In the genomic region with DNA sequence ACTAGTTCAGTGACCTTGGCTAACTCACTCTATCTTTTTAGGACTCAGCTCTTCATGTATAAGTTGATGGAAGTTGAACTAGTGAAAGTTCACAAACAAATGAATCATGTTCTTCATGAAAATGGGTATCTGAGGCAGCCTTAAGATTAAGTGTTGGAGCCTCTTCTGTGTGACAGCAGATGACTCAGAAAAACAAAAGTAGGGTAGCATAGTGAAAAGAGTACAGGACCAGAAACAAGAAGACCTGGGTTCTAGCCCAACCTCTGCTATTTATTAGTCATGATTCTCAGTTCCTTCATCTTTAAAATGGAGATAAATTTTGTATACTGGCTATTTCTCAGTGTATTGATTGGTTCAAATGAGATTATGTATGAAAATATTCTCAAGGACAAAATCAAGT, we compare ENCODE assay signal across 20 cellular contexts.
A peak's percentile ranks its signal among the peaks of the same experiment; 100 is the strongest.
DNase-seq lines count a peak whose midpoint lies in the region; ATAC-seq and TF ChIP-seq lines count a peak whose summit lies in the region.
"Had no signal": no experiment of that assay in that cellular context is flagged by ENCODE, and none has a peak within 500 bp of the region (broad histone marks: within the 10 kb centered on the region; RNA-seq: fewer than 3 reads in every experiment).

No MANE protein-coding gene starts in this region.

- intact Hi-C loops in activated naive CD4-positive, alpha-beta T cell treated with anti-CD3 and anti-CD28 coated beads for 36 hours (cut with micrococcal nuclease), result no loop called here

- no peak overlapping the region for H3K4me3 Mint-ChIP-seq in activated naive CD4-positive, alpha-beta T cell treated with anti-CD3 and anti-CD28 coated beads for 36 hours
- H3K4me3 Mint-ChIP-seq in activated naive CD4-positive, alpha-beta T cell treated with anti-CD3 and anti-CD28 coated beads, Interleukin-2, amount 10 ng/mL, durations not matched to agents 7 days and 5 days, result no peak overlapping the region
- H3K4me3 Mint-ChIP-seq in T-cell, result no peak overlapping the region
- H3K4me3 Mint-ChIP-seq in activated CD8-positive, alpha-beta memory T cell treated with anti-CD3 and anti-CD28 coated beads, Interleukin-2, amount 10 ng/mL, durations not matched to agents 7 days and 5 days, result no peak overlapping the region
- H3K4me3 Mint-ChIP-seq: CD8-positive, alpha-beta memory T cell; IgD-negative memory B cell had no signal

- H3K9me3 Mint-ChIP-seq in activated naive CD4-positive, alpha-beta T cell treated with anti-CD3 and anti-CD28 coated beads for 36 hours, result peaks cover 4% of the 10 kb centered on the region
- no peaks in the 10 kb centered on the region for H3K9me3 Mint-ChIP-seq in activated naive CD4-positive, alpha-beta T cell treated with anti-CD3 and anti-CD28 coated beads, Interleukin-2, amount 10 ng/mL, durations not matched to agents 7 days and 5 days
- H3K9me3 Mint-ChIP-seq in T-cell, result no peaks in the 10 kb centered on the region
- no peaks in the 10 kb centered on the region for H3K9me3 Mint-ChIP-seq in activated CD8-positive, alpha-beta memory T cell treated with anti-CD3 and anti-CD28 coated beads, Interleukin-2, amount 10 ng/mL, durations not matched to agents 7 days and 5 days (ENCODE audit: low read depth)

- no peak overlapping the region for H2AFZ ChIP-seq in SK-N-SH (ENCODE audit: low read depth)

- no peaks in the 10 kb centered on the region for H3K36me3 Mint-ChIP-seq in activated naive CD4-positive, alpha-beta T cell treated with anti-CD3 and anti-CD28 coated beads for 36 hours (ENCODE audit: low read depth)
- peaks cover 18% of the 10 kb centered on the region for H3K36me3 Mint-ChIP-seq in activated naive CD4-positive, alpha-beta T cell treated with anti-CD3 and anti-CD28 coated beads, Interleukin-2, amount 10 ng/mL, durations not matched to agents 7 days and 5 days
- H3K36me3 Mint-ChIP-seq in T-cell, result peaks cover 14% of the 10 kb centered on the region
- peaks cover 32% of the 10 kb centered on the region for H3K36me3 Mint-ChIP-seq in activated CD8-positive, alpha-beta memory T cell treated with anti-CD3 and anti-CD28 coated beads, Interleukin-2, amount 10 ng/mL, durations not matched to agents 7 days and 5 days

- peaks cover 2 to 15% of the 10 kb centered on the region in 2 experiments; a peak in 3 of 4 replicates for H3K4me1 ChIP-seq in SK-N-SH (ENCODE audit: control insufficient read depth in 1 of 2, insufficient read depth in 2 of 2, low read depth in 1 of 2, low read length in 1 of 2)

- no peak overlapping the region for H3K27ac ChIP-seq in SK-N-SH (ENCODE audit: low read depth in 2 of 2, low read length in 1 of 2)
- H3K27ac ChIP-seq: 22Rv1; BLaER1 treated with 17β-estradiol and CSF1 and Interleukin-3, amounts not matched to agents 10 nM and 100 nM; Peyer's patch had no signal

- H4K20me1 ChIP-seq in SK-N-SH (ENCODE audit: insufficient read depth), result no peaks in the 10 kb centered on the region

- H3K27me3 ChIP-seq in SK-N-SH (ENCODE audit: insufficient read depth), result no peaks in the 10 kb centered on the region
- H3K27me3 ChIP-seq: BLaER1 treated with 17β-estradiol and CSF1 and Interleukin-3, amounts not matched to agents 10 nM and 100 nM; Peyer's patch had no signal

- DNase-seq in SK-N-SH (no peak), amniotic epithelial cell (ENCODE audit: low read depth) (peak; percentile 33), T-cell (no peak), NCI-H2171 (lab: John Stamatoyannopoulos, UW) (no peak)
- DNase-seq in activated naive CD4-positive, alpha-beta T cell treated with anti-CD3 and anti-CD28 coated beads for 36 hours, result peak; percentile 16
- DNase-seq in activated naive CD4-positive, alpha-beta T cell treated with anti-CD3 and anti-CD28 coated beads, Interleukin-2, amount 10 ng/mL, durations not matched to agents 7 days and 5 days, result no peak
- no peak for DNase-seq in activated CD8-positive, alpha-beta memory T cell treated with anti-CD3 and anti-CD28 coated beads, Interleukin-2, amount 10 ng/mL, durations not matched to agents 7 days and 5 days
- DNase-seq: Calu3; CD8-positive, alpha-beta memory T cell; DMS153; NCI-H1105 treated with DMSO at 0.1 percent for 48 hours; NCI-H2029 treated with DMSO at 0.1 percent for 48 hours; NCI-H2171 treated with DMSO at 0.1 percent for 48 hours; NCI-H524 treated with DMSO at 0.1 percent for 48 hours; NCI-H82; Peyer's patch had no signal

- peaks cover 7% of the 10 kb centered on the region for H3K4me1 Mint-ChIP-seq in activated naive CD4-positive, alpha-beta T cell treated with anti-CD3 and anti-CD28 coated beads for 36 hours (ENCODE audit: low read depth)
- H3K4me1 Mint-ChIP-seq in activated naive CD4-positive, alpha-beta T cell treated with anti-CD3 and anti-CD28 coated beads, Interleukin-2, amount 10 ng/mL, durations not matched to agents 7 days and 5 days, result peaks cover 9% of the 10 kb centered on the region
- H3K4me1 Mint-ChIP-seq in T-cell, result peaks cover 3 to 9% (median 5%) of the 10 kb centered on the region in 3 donors
- peaks cover 16% of the 10 kb centered on the region for H3K4me1 Mint-ChIP-seq in activated CD8-positive, alpha-beta memory T cell treated with anti-CD3 and anti-CD28 coated beads, Interleukin-2, amount 10 ng/mL, durations not matched to agents 7 days and 5 days

- no peaks in the 10 kb centered on the region for H3K79me2 ChIP-seq in SK-N-SH (ENCODE audit: insufficient read depth)

- no peak for TF ChIP-seq CTCF in SK-N-SH (IDR thresholded peaks at IDR 0.05)

- TF ChIP-seq EP300 in SK-N-SH (IDR thresholded peaks at IDR 0.05; ENCODE audit: borderline replicate concordance in 1 of 2, low read depth in 1 of 2, low read length in 1 of 2), result no peak

- TF ChIP-seq RAD21 in SK-N-SH (IDR thresholded peaks at IDR 0.05; ENCODE audit: low read length), result no peak

- no peaks in the 10 kb centered on the region for H3K27me3 Mint-ChIP-seq in activated naive CD4-positive, alpha-beta T cell treated with anti-CD3 and anti-CD28 coated beads for 36 hours (ENCODE audit: low read depth)
- H3K27me3 Mint-ChIP-seq in activated naive CD4-positive, alpha-beta T cell treated with anti-CD3 and anti-CD28 coated beads, Interleukin-2, amount 10 ng/mL, durations not matched to agents 7 days and 5 days, result no peaks in the 10 kb centered on the region
- no peaks in the 10 kb centered on the region for H3K27me3 Mint-ChIP-seq in T-cell
- no peaks in the 10 kb centered on the region for H3K27me3 Mint-ChIP-seq in activated CD8-positive, alpha-beta memory T cell treated with anti-CD3 and anti-CD28 coated beads, Interleukin-2, amount 10 ng/mL, durations not matched to agents 7 days and 5 days
- H3K27me3 Mint-ChIP-seq: IgD-negative memory B cell had no signal

- H3F3A ChIP-seq in SK-N-SH (replicated peaks; ENCODE audit: insufficient read depth), result peaks cover 8% of the 10 kb centered on the region

- H3K27ac Mint-ChIP-seq in activated naive CD4-positive, alpha-beta T cell treated with anti-CD3 and anti-CD28 coated beads for 36 hours, result no peak overlapping the region
- no peak overlapping the region for H3K27ac Mint-ChIP-seq in activated naive CD4-positive, alpha-beta T cell treated with anti-CD3 and anti-CD28 coated beads, Interleukin-2, amount 10 ng/mL, durations not matched to agents 7 days and 5 days
- no peak overlapping the region for H3K27ac Mint-ChIP-seq in T-cell
- no peak overlapping the region for H3K27ac Mint-ChIP-seq in activated CD8-positive, alpha-beta memory T cell treated with anti-CD3 and anti-CD28 coated beads, Interleukin-2, amount 10 ng/mL, durations not matched to agents 7 days and 5 days
- H3K27ac Mint-ChIP-seq: CD8-positive, alpha-beta memory T cell; IgD-negative memory B cell had no signal

- H3K4me2 ChIP-seq in SK-N-SH, result no peak overlapping the region
- H3K4me2 ChIP-seq: BLaER1 treated with 17β-estradiol and CSF1 and Interleukin-3, amounts not matched to agents 10 nM and 100 nM had no signal

- POLR2A ChIA-PET in SK-N-SH (lab: Yijun Ruan, JAX) (no interaction called here), T-cell (lab: Charles Lee) (no interaction called here)

- CTCF ChIA-PET in SK-N-SH (lab: Yijun Ruan, JAX) (interaction anchor here (0.7 to 1.7 kb wide), 2 partner anchors 9 to 167 kb away, joined by 3 read pairs; no protein-coding TSS in a partner anchor), T-cell (lab: Charles Lee) (interaction anchor here in 1 of 2 donors (0.6 kb wide), 1 partner anchor 215 kb away, joined by 3 read pairs; no protein-coding TSS in a partner anchor)
- CTCF ChIA-PET in activated naive CD4-positive, alpha-beta T cell treated with anti-CD3 and anti-CD28 coated beads for 36 hours (lab: Charles Lee), result interaction anchor here (1.6 kb wide), 1 partner anchor 11 kb away, joined by 5 read pairs; no protein-coding TSS in a partner anchor
- CTCF ChIA-PET in activated naive CD4-positive, alpha-beta T cell treated with anti-CD3 and anti-CD28 coated beads, Interleukin-2, amount 10 ng/mL, durations not matched to agents 7 days and 5 days (lab: Charles Lee), result interaction anchor here (1.3 to 1.6 kb wide), 2 partner anchors 12 to 46 kb away, joined by 3 read pairs; no protein-coding TSS in a partner anchor
- CTCF ChIA-PET in activated CD8-positive, alpha-beta memory T cell treated with anti-CD3 and anti-CD28 coated beads, Interleukin-2, amount 10 ng/mL, durations not matched to agents 7 days and 5 days (lab: Charles Lee), result no interaction called here

- H3K4me3 ChIP-seq in SK-N-SH (ENCODE audit: low read depth in 2 of 2, low read length in 1 of 2), result no peak overlapping the region
- H3K4me3 ChIP-seq: BLaER1 treated with 17β-estradiol and CSF1 and Interleukin-3, amounts not matched to agents 10 nM and 100 nM; Peyer's patch had no signal

- H3K9ac ChIP-seq in SK-N-SH, result no peak overlapping the region
- H3K9ac ChIP-seq: BLaER1 treated with 17β-estradiol and CSF1 and Interleukin-3, amounts not matched to agents 10 nM and 100 nM had no signal

- H3K9me3 ChIP-seq in SK-N-SH, result no peaks in the 10 kb centered on the region
- H3K9me3 ChIP-seq: Peyer's patch had no signal

- H3K36me3 ChIP-seq in SK-N-SH (replicated peaks in 1 of 2; ENCODE audit: control insufficient read depth in 1 of 2, insufficient read depth in 2 of 2, low read length in 1 of 2), result peaks cover 11 to 24% of the 10 kb centered on the region in 2 experiments

- H3K9me2 ChIP-seq in SK-N-SH, result no peaks in the 10 kb centered on the region

- ATAC-seq in SK-N-SH treated with all-trans-retinoic acid at 6 μM for 48 hours, result no peak
- no peak for ATAC-seq in T-cell (replicated peaks in 1 of 4)
- no peak for ATAC-seq in activated CD8-positive, alpha-beta memory T cell treated with anti-CD3 and anti-CD28 coated beads, Interleukin-2, amount 10 ng/mL, durations not matched to agents 7 days and 5 days

TF ChIP-seq in SK-N-SH treated with all-trans-retinoic acid at 6 μM for 48 hours, 23 proteins besides CTCF, POLR2A, EP300 and RAD21:
- no peak for TF ChIP-seq SNAI2 (CRISPR knock-in tag; IDR thresholded peaks at IDR 0.05)
- no peak for TF ChIP-seq GLIS3 (CRISPR knock-in tag; IDR thresholded peaks at IDR 0.05)
- no peak for TF ChIP-seq ISL1 (CRISPR knock-in tag; IDR thresholded peaks at IDR 0.05)
- TF ChIP-seq ZNF565 (CRISPR knock-in tag; conservative IDR thresholded peaks at IDR 0.05; ENCODE audit: low read depth), result no peak

Comparison
In these comparisons a context has a peak if more than half of its experiments do, and no peak if none do; other contexts are left out.
1. DNase-seq: peak in activated naive CD4-positive, alpha-beta T cell treated with anti-CD3 and anti-CD28 coated beads for 36 hours (single experiment) and amniotic epithelial cell (single experiment); none in SK-N-SH (single experiment), activated naive CD4-positive, alpha-beta T cell treated with anti-CD3 and anti-CD28 coated beads, Interleukin-2, amount 10 ng/mL, durations not matched to agents 7 days and 5 days (single experiment), T-cell (0 of 34), NCI-H2171 (single experiment) and activated CD8-positive, alpha-beta memory T cell treated with anti-CD3 and anti-CD28 coated beads, Interleukin-2, amount 10 ng/mL, durations not matched to agents 7 days and 5 days (single experiment).